In genomic region chr20:17530153-17530552, GRCh38 we compare ENCODE assay signal across 2 cellular contexts.
TF ChIP-seq lines count a peak whose summit lies in the region.

No MANE protein-coding gene starts in this region.

TF ChIP-seq in IMR-90, 13 proteins besides CTCF, POLR2A, EP300 and RAD21 (continued from another document):
- TF ChIP-seq RCOR1 (IDR thresholded peaks at IDR 0.05; ENCODE audit: insufficient replicate concordance, low read length) (no peak), RFX5 (IDR thresholded peaks at IDR 0.05; ENCODE audit: low read depth, low read length) (no peak), BHLHE40 (IDR thresholded peaks at IDR 0.05; ENCODE audit: low read depth, low read length) (no peak), CHD1 (IDR thresholded peaks at IDR 0.05; ENCODE audit: low read depth, low read length) (no peak), FOS (IDR thresholded peaks at IDR 0.05; ENCODE audit: low read depth, low read length) (no peak), SMC3 (IDR thresholded peaks at IDR 0.05; ENCODE audit: low read depth, low read length) (no peak), MAFK (IDR thresholded peaks at IDR 0.05; ENCODE audit: low read depth, low read length) (no peak), MXI1 (IDR thresholded peaks at IDR 0.05; ENCODE audit: borderline replicate concordance, low read depth, low read length) (no peak), MAZ (IDR thresholded peaks at IDR 0.05; ENCODE audit: borderline replicate concordance, low read depth, low read length) (no peak), ELK1 (IDR thresholded peaks at IDR 0.05; ENCODE audit: borderline replicate concordance, low read depth, low read length) (no peak)
- TF ChIP-seq, protein P1, sequence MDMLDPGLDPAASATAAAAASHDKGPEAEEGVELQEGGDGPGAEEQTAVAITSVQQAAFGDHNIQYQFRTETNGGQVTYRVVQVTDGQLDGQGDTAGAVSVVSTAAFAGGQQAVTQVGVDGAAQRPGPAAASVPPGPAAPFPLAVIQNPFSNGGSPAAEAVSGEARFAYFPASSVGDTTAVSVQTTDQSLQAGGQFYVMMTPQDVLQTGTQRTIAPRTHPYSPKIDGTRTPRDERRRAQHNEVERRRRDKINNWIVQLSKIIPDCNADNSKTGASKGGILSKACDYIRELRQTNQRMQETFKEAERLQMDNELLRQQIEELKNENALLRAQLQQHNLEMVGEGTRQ (IDR thresholded peaks at IDR 0.05; ENCODE audit: low read depth, low read length) = no peak

TF ChIP-seq in neural cell, 6 proteins besides CTCF, POLR2A, EP300 and RAD21:
- TF ChIP-seq REST (IDR thresholded peaks at IDR 0.05; ENCODE audit: borderline replicate concordance) (no peak), TAF1 (IDR thresholded peaks at IDR 0.05; ENCODE audit: low read depth) (no peak), POLR2AphosphoS5 (IDR thresholded peaks at IDR 0.05) (no peak), SMC3 (conservative IDR thresholded peaks at IDR 0.05; ENCODE audit: poor library complexity) (no peak), MXI1 (conservative IDR thresholded peaks at IDR 0.05; ENCODE audit: poor library complexity, severe bottlenecking) (no peak), EZH2 (IDR thresholded peaks at IDR 0.05; ENCODE audit: borderline replicate concordance, insufficient read depth, low read length, poor library complexity, severe bottlenecking) (no peak)
